In the genomic region with DNA sequence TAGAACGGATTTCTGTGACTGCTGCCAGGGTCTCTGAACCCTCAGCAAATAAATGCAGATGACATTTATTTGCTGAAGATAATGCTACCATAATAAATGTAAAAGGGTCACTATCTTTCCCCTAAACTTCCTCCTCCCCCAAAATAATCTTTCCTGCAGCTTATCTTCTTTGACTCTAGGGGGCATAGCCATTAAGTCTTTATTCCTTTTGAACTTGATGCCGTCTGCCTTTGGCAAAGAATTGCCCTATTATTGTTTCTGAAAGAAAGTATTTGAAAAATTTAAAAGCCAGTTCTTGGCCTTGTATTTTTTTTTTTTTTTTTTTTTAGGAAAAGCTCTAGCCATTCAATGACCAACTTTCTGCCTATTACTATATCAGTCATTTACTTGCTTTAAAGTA, we compare ENCODE assay signal across 8 cellular contexts.
A peak's percentile ranks its signal among the peaks of the same experiment; 100 is the strongest.
DNase-seq lines count a peak whose midpoint lies in the region; ATAC-seq and TF ChIP-seq lines count a peak whose summit lies in the region.

No MANE protein-coding gene starts in this region.

- DNase-seq in SIG-M5 treated with dmso at 0.1 percent for 504 hours (lab: John Stamatoyannopoulos, UW; ENCODE audit: unreplicated experiment) (peak; percentile 55), SIG-M5 (lab: John Stamatoyannopoulos, UW) (no peak), NCI-H345 (lab: John Stamatoyannopoulos, UW) (peak; percentile 38), dedifferentiated amniotic fluid mesenchymal stem cell (ENCODE audit: extremely low spot score) (peak; percentile 59), prostate gland (ENCODE audit: low spot score) (no peak), vagina (ENCODE audit: extremely low spot score in 2 of 2) (no peak)
- no peak for DNase-seq in activated CD4-positive, CD25-positive, alpha-beta regulatory T cell (lab: John Stamatoyannopoulos, UW)

- H3K27me3 ChIP-seq in prostate gland (replicated peaks; ENCODE audit: insufficient read depth) (no peaks in the 10 kb centered on the region), vagina (no peaks in the 10 kb centered on the region)

- H3K36me3 ChIP-seq in prostate gland (no peaks in the 10 kb centered on the region), vagina (no peaks in the 10 kb centered on the region)

- intact Hi-C loops in prostate gland (cut with DNase I) (loop anchor here (10.0 kb wide), 1 partner anchor 93 kb away; no protein-coding TSS in a partner anchor), vagina (cut with DNase I) (no loop called here)

- H3K4me3 ChIP-seq in prostate gland (no peak overlapping the region), vagina (no peak overlapping the region)

- H3K9me3 ChIP-seq in prostate gland (no peaks in the 10 kb centered on the region), vagina (no peaks in the 10 kb centered on the region)

- 3% methylated on average over 2 of the region's 2 CpGs for WGBS in prostate gland

- peaks cover 17% of the 10 kb centered on the region for H3K4me1 ChIP-seq in prostate gland (replicated peaks)
- peaks cover 18% of the 10 kb centered on the region for H3K4me1 ChIP-seq in vagina

- H3K27ac ChIP-seq in prostate gland (peak overlapping the region; percentile 45 to 81), vagina (no peak overlapping the region)

- TF ChIP-seq POLR2A in prostate gland (IDR thresholded peaks at IDR 0.05) (no peak), vagina (IDR thresholded peaks at IDR 0.05) (no peak)

- no peak for ATAC-seq in HG03571 (IDR thresholded peaks at IDR 0.05; ENCODE audit: unreplicated experiment)

- TF ChIP-seq CTCF in prostate gland (IDR thresholded peaks at IDR 0.05) (peak in 2 of 4 experiments; percentile 34 to 42), vagina (IDR thresholded peaks at IDR 0.05) (peak in 1 of 3 experiments; percentile 22)

Comparison
In these comparisons a context has a peak if more than half of its experiments do, and no peak if none do; other contexts are left out.
1. DNase-seq: peak in SIG-M5 treated with dmso at 0.1 percent for 504 hours (single experiment), NCI-H345 (single experiment) and dedifferentiated amniotic fluid mesenchymal stem cell (single experiment); none in SIG-M5 (single experiment), prostate gland (single experiment), vagina (0 of 2) and activated CD4-positive, CD25-positive, alpha-beta regulatory T cell (0 of 4).